Comparison of ENCODE assay signal across 8 cellular contexts in the genomic region with DNA sequence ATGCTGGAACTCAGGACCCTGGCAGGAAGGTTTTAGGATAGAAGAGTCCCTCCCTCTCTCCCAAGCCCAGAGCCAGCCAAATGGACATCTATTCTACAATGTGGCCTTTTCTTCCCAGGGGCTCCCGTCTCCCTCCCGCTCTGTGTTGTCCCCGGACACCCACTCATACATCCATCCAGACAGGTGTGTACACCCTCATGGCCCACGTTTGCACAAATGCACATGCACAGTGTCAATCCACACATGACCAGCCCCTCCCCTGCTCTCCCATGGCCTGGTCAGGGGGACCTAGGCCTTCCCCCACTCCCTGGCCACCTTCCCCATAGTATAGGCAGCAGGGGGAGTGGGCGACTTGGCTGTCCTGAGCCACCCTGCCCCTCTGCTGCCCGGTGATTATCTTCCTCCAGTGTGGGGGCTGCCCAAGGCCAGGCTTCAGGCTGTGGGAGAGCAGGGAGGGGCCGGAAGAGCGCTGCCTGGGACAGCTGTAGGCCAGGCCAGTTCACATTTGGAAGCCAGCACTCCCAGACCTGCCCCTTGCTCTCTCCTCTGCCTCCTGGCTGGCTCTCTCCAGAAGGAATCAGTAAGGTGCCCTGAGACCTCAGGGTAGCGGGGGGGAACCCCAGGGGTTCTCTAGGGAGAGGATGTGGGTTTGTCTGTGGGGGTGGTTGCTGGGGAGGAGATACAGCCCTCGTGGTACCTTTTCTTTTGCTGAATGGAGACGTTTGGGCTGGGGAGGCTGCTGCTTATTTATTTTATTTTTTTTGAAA. TPM values are rescaled to one million over a fixed set of nuclear protein-coding genes. Genes with fewer than 3 reads are reported as not detected.
DNase-seq lines count a peak whose midpoint lies in the region; ATAC-seq and TF ChIP-seq lines count a peak whose summit lies in the region.

No MANE protein-coding gene starts in this region.

- no peaks in the 10 kb centered on the region for H3K9me3 ChIP-seq in Caco-2
- H3K9me3 ChIP-seq in ascending aorta = no peaks in the 10 kb centered on the region

- POLR2A ChIA-PET in Caco-2 (lab: Charles Lee) = no interaction called here

- no peaks in the 10 kb centered on the region for H3K27me3 ChIP-seq in Caco-2 (replicated peaks; ENCODE audit: control insufficient read depth, insufficient read depth, low read length)
- no peaks in the 10 kb centered on the region for H3K27me3 ChIP-seq in ascending aorta

- BruUV-seq in Caco-2 (replicated peaks; lab: Mats Ljungman, UMichigan) = no TSS peak

- intact Hi-C loops in activated naive CD4-positive, alpha-beta T cell treated with anti-CD3 and anti-CD28 coated beads for 36 hours (cut with micrococcal nuclease) = loop anchor here (5.0 kb wide), 1 partner anchor 643 kb away; a partner anchor contains a TSS
- intact Hi-C loops in Caco-2 (cut with micrococcal nuclease; ENCODE audit: unreplicated experiment) = no loop called here
- intact Hi-C loops in ascending aorta (cut with DNase I) = no loop called here

- peak; percentile 37 for ATAC-seq in GM21381 (IDR thresholded peaks at IDR 0.05; ENCODE audit: unreplicated experiment)

- H3K4me1 ChIP-seq in Caco-2 (peaks cover 7% of the 10 kb centered on the region; the same call in 1 of the 2 replicates), ascending aorta (no peaks in the 10 kb centered on the region)

- H3K36me3 Mint-ChIP-seq in activated naive CD4-positive, alpha-beta T cell treated with anti-CD3 and anti-CD28 coated beads for 36 hours (ENCODE audit: low read depth) = peaks cover 8% of the 10 kb centered on the region
- no peaks in the 10 kb centered on the region for H3K36me3 Mint-ChIP-seq in Caco-2 (ENCODE audit: insufficient read depth, unreplicated experiment)

- DNase-seq in NK-92 (lab: John Stamatoyannopoulos, UW; ENCODE audit: unreplicated experiment) = peak; percentile 37
- peak; percentile 88 for DNase-seq in activated naive CD4-positive, alpha-beta T cell treated with anti-CD3 and anti-CD28 coated beads for 36 hours
- peak; percentile 50 for DNase-seq in stimulated activated CD8-positive, alpha-beta memory T cell treated with anti-CD3 and anti-CD28 coated beads, Interleukin-4, amount 100 ng/mL, for 24 hours (ENCODE audit: low read depth)
- no peak for DNase-seq in Caco-2
- no peak for DNase-seq in NCI-H446 (lab: John Stamatoyannopoulos, UW)
- no peak for DNase-seq in ascending aorta (ENCODE audit: low spot score in 2 of 2)
- DNase-seq in NCI-H2081 (lab: John Stamatoyannopoulos, UW) = no peak

- peaks cover 60% of the 10 kb centered on the region for H3K4me1 Mint-ChIP-seq in activated naive CD4-positive, alpha-beta T cell treated with anti-CD3 and anti-CD28 coated beads for 36 hours (ENCODE audit: low read depth)
- H3K4me1 Mint-ChIP-seq in Caco-2 (ENCODE audit: low read depth, unreplicated experiment) = no peaks in the 10 kb centered on the region

- peak overlapping the region; percentile 39 for H3K4me3 Mint-ChIP-seq in activated naive CD4-positive, alpha-beta T cell treated with anti-CD3 and anti-CD28 coated beads for 36 hours
- no peak overlapping the region for H3K4me3 Mint-ChIP-seq in Caco-2 (ENCODE audit: unreplicated experiment)

- no peak overlapping the region for H3K27ac ChIP-seq in ascending aorta

- H3K4me3 ChIP-seq in Caco-2 (ENCODE audit: low read depth, low read length) (no peak overlapping the region), ascending aorta (no peak overlapping the region)

- CTCF ChIA-PET in activated naive CD4-positive, alpha-beta T cell treated with anti-CD3 and anti-CD28 coated beads for 36 hours (lab: Charles Lee) = interaction anchor here (0.7 to 2.5 kb wide), 4 partner anchors 10 to 25 kb away, joined by 3 to 10 read pairs (median 6); no protein-coding TSS in a partner anchor
- CTCF ChIA-PET in Caco-2 (lab: Charles Lee) = no interaction called here

- no peaks in the 10 kb centered on the region for H3K9me3 Mint-ChIP-seq in activated naive CD4-positive, alpha-beta T cell treated with anti-CD3 and anti-CD28 coated beads for 36 hours
- H3K9me3 Mint-ChIP-seq in Caco-2 (ENCODE audit: unreplicated experiment) = no peaks in the 10 kb centered on the region

- no peaks in the 10 kb centered on the region for H3K36me3 ChIP-seq in Caco-2 (ENCODE audit: control insufficient read depth, insufficient read depth, low read length)
- no peaks in the 10 kb centered on the region for H3K36me3 ChIP-seq in ascending aorta

- TF ChIP-seq CTCF in Caco-2 (IDR thresholded peaks at IDR 0.05; ENCODE audit: insufficient read depth in 1 of 2, low read depth in 1 of 2, low read length in 1 of 2, severe bottlenecking in 1 of 2, unreplicated experiment in 1 of 2) = no peak
- TF ChIP-seq CTCF in ascending aorta (IDR thresholded peaks at IDR 0.05) = no peak

- peak overlapping the region; percentile 72 for H3K27ac Mint-ChIP-seq in activated naive CD4-positive, alpha-beta T cell treated with anti-CD3 and anti-CD28 coated beads for 36 hours
- H3K27ac Mint-ChIP-seq in Caco-2 (ENCODE audit: unreplicated experiment) = no peak overlapping the region

- no peaks in the 10 kb centered on the region for H3K27me3 Mint-ChIP-seq in activated naive CD4-positive, alpha-beta T cell treated with anti-CD3 and anti-CD28 coated beads for 36 hours (ENCODE audit: low read depth)
- H3K27me3 Mint-ChIP-seq in Caco-2 (ENCODE audit: insufficient read depth, unreplicated experiment) = no peaks in the 10 kb centered on the region

RNA-seq across cellular contexts. Expression of a gene that starts 4.1 kb away (rescaled TPM):
- 100 to 1,000 TPM; 112 to 119 TPM for total RNA-seq in activated naive CD4-positive, alpha-beta T cell treated with anti-CD3 and anti-CD28 coated beads for 36 hours
- total RNA-seq in Caco-2 (2022) (not detected in 2 replicates), ascending aorta (not detected)

RNA-seq across cellular contexts. Expression of a gene that starts 19.9 kb away (rescaled TPM):
- 10 to 100 TPM; 28.1 to 30.6 TPM for total RNA-seq in activated naive CD4-positive, alpha-beta T cell treated with anti-CD3 and anti-CD28 coated beads for 36 hours
- total RNA-seq in Caco-2 (2022) = 25.0 and 27.8 TPM in 2 replicates
- 38.5 TPM for total RNA-seq in ascending aorta

RNA-seq across cellular contexts. Expression of a gene that starts 29.1 kb away (rescaled TPM):
- under 1 TPM; 0.19 to 0.22 TPM for total RNA-seq in activated naive CD4-positive, alpha-beta T cell treated with anti-CD3 and anti-CD28 coated beads for 36 hours
- total RNA-seq in Caco-2 (2022) = 0.36 TPM in 1 of 2 replicates, not detected in the other
- total RNA-seq in ascending aorta = 26.0 TPM

RNA-seq across cellular contexts. Expression of a gene that starts 41.7 kb away (rescaled TPM):
- total RNA-seq in activated naive CD4-positive, alpha-beta T cell treated with anti-CD3 and anti-CD28 coated beads for 36 hours = not detected
- 0.07 TPM in 2 replicates for total RNA-seq in Caco-2 (2022)
- not detected for total RNA-seq in ascending aorta

Comparison
In these comparisons a context has a peak if more than half of its experiments do, and no peak if none do; other contexts are left out.
1. DNase-seq: peak in NK-92 (single experiment), activated naive CD4-positive, alpha-beta T cell treated with anti-CD3 and anti-CD28 coated beads for 36 hours (single experiment) and stimulated activated CD8-positive, alpha-beta memory T cell treated with anti-CD3 and anti-CD28 coated beads, Interleukin-4, amount 100 ng/mL, for 24 hours (single experiment); none in Caco-2 (0 of 2), NCI-H446 (0 of 2), ascending aorta (0 of 2) and NCI-H2081 (0 of 2).
2. RNA of a gene that starts 4.1 kb away (total RNA-seq): 112 to 119 TPM in activated naive CD4-positive, alpha-beta T cell treated with anti-CD3 and anti-CD28 coated beads for 36 hours; not detected in Caco-2 and not detected in ascending aorta (single experiment); every median in the first group is over 100 times any median in the second.
3. RNA of a gene that starts 29.1 kb away (total RNA-seq): 26.0 TPM in ascending aorta (single experiment); 0.36 TPM in Caco-2 and 0.19 to 0.22 TPM in activated naive CD4-positive, alpha-beta T cell treated with anti-CD3 and anti-CD28 coated beads for 36 hours; every median in the first group is over 10 times any median in the second.